Comparison of ENCODE assay signal across 8 cellular contexts in genomic region chr15:56428821-56429458, GRCh38. TPM values are rescaled to one million over a fixed set of nuclear protein-coding genes. Genes with fewer than 3 reads are reported as not detected.
DNase-seq lines count a peak whose midpoint lies in the region; ATAC-seq and TF ChIP-seq lines count a peak whose summit lies in the region.

No MANE protein-coding gene starts in this region.

- peaks cover 24% of the 10 kb centered on the region for H3K36me3 ChIP-seq in OCI-LY1 (ENCODE audit: insufficient read depth, low read length)

- H2AFZ ChIP-seq in OCI-LY1 (ENCODE audit: low read length): no peak overlapping the region

- no peak overlapping the region for H3K4me3 ChIP-seq in OCI-LY1 (ENCODE audit: low read depth, low read length, poor library complexity, severe bottlenecking)
- H3K4me3 ChIP-seq in epithelial cell of proximal tubule (ENCODE audit: low read depth, low read length): no peak overlapping the region
- H3K4me3 ChIP-seq in lower leg skin (ENCODE audit: low read depth, poor library complexity, severe bottlenecking): no peak overlapping the region

- 0 out of 2 replicates have a peak, but pooled peaks cover 2% of the 10 kb centered on the region for H3K9me3 ChIP-seq in OCI-LY1 (ENCODE audit: low read length)

- no peaks in the 10 kb centered on the region for H3K4me1 ChIP-seq in OCI-LY1 (ENCODE audit: insufficient read depth, low read length, severe bottlenecking)

- no peak for TF ChIP-seq POLR2A in lower leg skin (IDR thresholded peaks at IDR 0.05)

- peak; percentile 61 for ATAC-seq in HG03097 (IDR thresholded peaks at IDR 0.05; ENCODE audit: low FRiP score, unreplicated experiment)
- ATAC-seq in HG02571 (IDR thresholded peaks at IDR 0.05; ENCODE audit: unreplicated experiment): no peak
- no peak for ATAC-seq in GM21825 (IDR thresholded peaks at IDR 0.05; ENCODE audit: unreplicated experiment)

- WGBS in lower leg skin, 2 donors: 18 to 29% methylated on average over 2 of the region's 2 CpGs

- H3K9ac ChIP-seq in OCI-LY1 (ENCODE audit: low read length): no peak overlapping the region

- H3K4me2 ChIP-seq in OCI-LY1 (ENCODE audit: low read length): no peak overlapping the region

- no peaks in the 10 kb centered on the region for H3K79me2 ChIP-seq in OCI-LY1 (ENCODE audit: insufficient read depth, low read length)

- intact Hi-C loops in lower leg skin (cut with DNase I; ENCODE audit: low total_unique reads): loop anchor here (10.0 kb wide), 1 partner anchor 174 kb away; no protein-coding TSS in a partner anchor

- H3K27me3 ChIP-seq in OCI-LY1 (ENCODE audit: insufficient read depth, low read length): no peaks in the 10 kb centered on the region

- no peak overlapping the region for H3K27ac ChIP-seq in OCI-LY1 (ENCODE audit: low read depth, low read length, poor library complexity, severe bottlenecking)

- DNase-seq in GF-D8 (lab: John Stamatoyannopoulos, UW): peak; percentile 0
- no peak for DNase-seq in epithelial cell of proximal tubule (ENCODE audit: low read depth)
- peak; percentile 39 for DNase-seq in pons (ENCODE audit: low spot score)
- DNase-seq in lower leg skin (ENCODE audit: low spot score in 2 of 2): no peak

- H4K20me1 ChIP-seq in OCI-LY1 (ENCODE audit: insufficient read depth, low read length): no peaks in the 10 kb centered on the region

- TF ChIP-seq CTCF in OCI-LY1 (IDR thresholded peaks at IDR 0.05; ENCODE audit: low read length) (peak; percentile 67), epithelial cell of proximal tubule (conservative IDR thresholded peaks at IDR 0.05; ENCODE audit: low read depth, low read length) (peak; percentile 54), lower leg skin (IDR thresholded peaks at IDR 0.05) (no peak)

- H3F3A ChIP-seq in OCI-LY1 (ENCODE audit: insufficient read depth, low read length): no peaks in the 10 kb centered on the region

- H3K9me2 ChIP-seq in OCI-LY1 (ENCODE audit: low read depth, low read length): no peaks in the 10 kb centered on the region

RNA-seq across cellular contexts. Expression of gene MNS1, which starts 36.0 kb away (rescaled TPM):
- total RNA-seq in epithelial cell of proximal tubule: 3.1 and 4.8 TPM in 2 replicates
- total RNA-seq in lower leg skin: under 1 TPM in 2 of 4 donors, not detected in 2; 0.37 to 0.78 TPM

Comparison
In these comparisons a context has a peak if more than half of its experiments do, and no peak if none do; other contexts are left out.
1. DNase-seq: peak in GF-D8 (single experiment) and pons (single experiment); none in epithelial cell of proximal tubule (single experiment) and lower leg skin (0 of 2).
2. CTCF ChIP-seq: peak in OCI-LY1 (single experiment) and epithelial cell of proximal tubule (single experiment); none in lower leg skin (0 of 3).